In the genomic region with DNA sequence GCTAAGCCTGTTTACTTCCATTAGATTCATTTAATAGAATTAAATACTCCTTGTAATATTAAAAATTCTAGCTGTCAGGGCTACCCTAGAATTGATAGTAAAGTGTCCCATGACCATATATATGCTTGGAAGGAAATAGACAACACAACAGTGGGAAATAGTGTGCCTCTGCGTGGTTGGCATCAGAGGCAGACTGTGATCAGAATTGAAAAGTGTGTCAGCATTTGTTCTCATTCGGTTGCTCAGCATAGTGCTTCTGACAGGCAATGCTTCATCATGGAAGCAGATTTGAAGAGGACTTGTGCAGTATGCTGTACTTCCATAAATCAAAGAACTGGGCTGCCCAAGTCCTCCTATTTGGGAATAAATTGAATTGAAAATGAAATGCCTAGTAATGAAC, we compare ENCODE assay signal across 29 cellular contexts.
"Had no signal": no experiment of that assay in that cellular context is flagged by ENCODE, and none has a peak within 500 bp of the region (broad histone marks: within the 10 kb centered on the region; RNA-seq: fewer than 3 reads in every experiment).

No MANE protein-coding gene starts in this region.

- H3K27ac Mint-ChIP-seq: memory B cell; naive B cell; natural killer cell treated with Interleukin-12 subunit alpha and Interleukin-12 subunit beta and Interleukin-15 and Interleukin-18, amount 100 ng/mL, for 72 hours; stimulated activated effector memory CD8-positive, alpha-beta T cell treated with anti-CD3 and anti-CD28 coated beads, Interleukin-12 subunit alpha, Interleukin-12 subunit beta, amount 100 ng/mL, for 72 hours had no signal

- DNase-seq: dorsolateral prefrontal cortex; effector memory CD4-positive, alpha-beta T cell; foreskin keratinocyte; glutamatergic neuron; heart right ventricle; islet precursor cell; kidney glomerular epithelial cell; left colon; left ventricle myocardium inferior; lower lobe of right lung; mucosa of descending colon; naive B cell; right cardiac atrium; sigmoid colon; stimulated activated CD4-positive, alpha-beta T cell treated with anti-CD3 and anti-CD28 coated beads, Interleukin-2, amount 100 ng/mL, for 24 hours; stimulated activated CD4-positive, alpha-beta T cell treated with anti-CD3 and anti-CD28 coated beads, Interleukin-4, amount 100 ng/mL, for 24 hours; stimulated activated naive CD8-positive, alpha-beta T cell treated with anti-CD3 and anti-CD28 coated beads, Interleukin-15, Interleukin-2, amounts not matched to agents 100 U/mL and 50 U/mL, for 24 hours; upper lobe of left lung had no signal

- H3K4me3 Mint-ChIP-seq: memory B cell; naive B cell; natural killer cell treated with Interleukin-12 subunit alpha and Interleukin-12 subunit beta and Interleukin-15 and Interleukin-18, amount 100 ng/mL, for 72 hours; neural crest cell; stimulated activated effector memory CD8-positive, alpha-beta T cell treated with anti-CD3 and anti-CD28 coated beads, Interleukin-12 subunit alpha, Interleukin-12 subunit beta, amount 100 ng/mL, for 72 hours had no signal

- ATAC-seq: foreskin keratinocyte; gastroesophageal sphincter; heart right ventricle; left colon; lower lobe of right lung; mucosa of descending colon; natural killer cell treated with Interleukin-12 subunit alpha and Interleukin-12 subunit beta and Interleukin-15 and Interleukin-18, amount 100 ng/mL, for 72 hours; right cardiac atrium; stimulated activated effector memory CD8-positive, alpha-beta T cell treated with anti-CD3 and anti-CD28 coated beads, Interleukin-12 subunit alpha, Interleukin-12 subunit beta, amount 100 ng/mL, for 72 hours; stimulated activated naive CD8-positive, alpha-beta T cell treated with anti-CD3 and anti-CD28 coated beads, Interleukin-15, Interleukin-2, amounts not matched to agents 100 U/mL and 50 U/mL, for 24 hours had no signal

- H3K27me3 ChIP-seq: dorsolateral prefrontal cortex, esophagus muscularis mucosa, foreskin keratinocyte, gastroesophageal sphincter, heart right ventricle, neutrophil, sigmoid colon, tibial nerve, upper lobe of left lung had no signal

- H3K27me3 Mint-ChIP-seq: natural killer cell treated with Interleukin-12 subunit alpha and Interleukin-12 subunit beta and Interleukin-15 and Interleukin-18, amount 100 ng/mL, for 72 hours had no signal

- H3K4me3 ChIP-seq: esophagus muscularis mucosa, gastroesophageal sphincter, heart right ventricle, left ventricle myocardium inferior, lower lobe of right lung, mucosa of descending colon, prostate gland, sigmoid colon, thoracic aorta, tibial nerve, upper lobe of left lung had no signal

- H3K4me1 ChIP-seq: esophagus muscularis mucosa, foreskin keratinocyte, gastroesophageal sphincter, heart right ventricle, left ventricle myocardium inferior, lower lobe of right lung, parathyroid adenoma, prostate gland, tibial nerve, upper lobe of left lung had no signal

- H3K36me3 ChIP-seq: esophagus muscularis mucosa, gastroesophageal sphincter, heart right ventricle, left ventricle myocardium inferior, lower lobe of right lung, neutrophil, prostate gland, sigmoid colon, thoracic aorta, tibial nerve, upper lobe of left lung had no signal

- H3K27ac ChIP-seq: esophagus muscularis mucosa, foreskin keratinocyte, gastroesophageal sphincter, heart right ventricle, left ventricle myocardium inferior, lower lobe of right lung, neutrophil, parathyroid adenoma, prostate gland, sigmoid colon, thoracic aorta, tibial nerve, upper lobe of left lung had no signal

- H3K4me1 Mint-ChIP-seq: memory B cell; naive B cell; neural crest cell; stimulated activated effector memory CD8-positive, alpha-beta T cell treated with anti-CD3 and anti-CD28 coated beads, Interleukin-12 subunit alpha, Interleukin-12 subunit beta, amount 100 ng/mL, for 72 hours had no signal

- H3K36me3 Mint-ChIP-seq: memory B cell; naive B cell; natural killer cell treated with Interleukin-12 subunit alpha and Interleukin-12 subunit beta and Interleukin-15 and Interleukin-18, amount 100 ng/mL, for 72 hours; stimulated activated effector memory CD8-positive, alpha-beta T cell treated with anti-CD3 and anti-CD28 coated beads, Interleukin-12 subunit alpha, Interleukin-12 subunit beta, amount 100 ng/mL, for 72 hours had no signal

- H3K9me3 ChIP-seq: esophagus muscularis mucosa, gastroesophageal sphincter, lower lobe of right lung, mucosa of descending colon, neutrophil, prostate gland, thoracic aorta, upper lobe of left lung had no signal
